In genomic region chr19:10416380-10417257, GRCh38 we compare ENCODE assay signal across 8 cellular contexts. TPM values are rescaled to one million over a fixed set of nuclear protein-coding genes. Genes with fewer than 3 reads are reported as not detected.
DNase-seq lines count a peak whose midpoint lies in the region; ATAC-seq, FAIRE-seq and TF ChIP-seq lines count a peak whose summit lies in the region.

No MANE protein-coding gene starts in this region.

- DNase-seq in DMS53 (lab: John Stamatoyannopoulos, UW) (peak; percentile 97), LHCN-M2 (ENCODE audit: low read depth) (peak; percentile 78), SHP77 treated with DMSO at 0.1 percent for 48 hours (lab: John Stamatoyannopoulos, UW) (peak; percentile 50), activated gamma-delta T cell treated with Interleukin-2 at 50 U/mL for 16 hours (peak; percentile 90), frontal cortex (ENCODE audit: low spot score in 2 of 2) (peak; percentile 78 to 96), occipital lobe (lab: John Stamatoyannopoulos, UW) (peak; percentile 65), suprapubic skin (ENCODE audit: low spot score in 2 of 2) (peak; percentile 94)

- H3K4me3 ChIP-seq in suprapubic skin = peak overlapping the region; percentile 46

- H3K4me1 ChIP-seq in suprapubic skin = peaks cover 57% of the 10 kb centered on the region

- no peak for TF ChIP-seq POLR2A in suprapubic skin (IDR thresholded peaks at IDR 0.05)

- peak overlapping the region; percentile 28 for H3K27ac ChIP-seq in suprapubic skin

- H3K9me3 ChIP-seq in suprapubic skin = no peaks in the 10 kb centered on the region

- H3K36me3 ChIP-seq in suprapubic skin = no peaks in the 10 kb centered on the region

- FAIRE-seq in frontal cortex (lab: Jason Lieb, UNC) = no peak

- peak; percentile 53 for ATAC-seq in GM21528 (IDR thresholded peaks at IDR 0.05; ENCODE audit: low FRiP score, unreplicated experiment)

- TF ChIP-seq EP300 in suprapubic skin (IDR thresholded peaks at IDR 0.05) = no peak

- peaks cover 47% of the 10 kb centered on the region for H3K27me3 ChIP-seq in suprapubic skin

- peak; percentile 75 to 88 for TF ChIP-seq CTCF in suprapubic skin (IDR thresholded peaks at IDR 0.05)

- WGBS in suprapubic skin = 3% methylated on average over 35 of the region's 67 CpGs

RNA-seq across cellular contexts. Expression of gene PDE4A, which starts 3.7 kb away (rescaled TPM):
- total RNA-seq in LHCN-M2 (2014; rRNA removed) = 1.9 and 2.0 TPM in 2 replicates
- 5.8 TPM for polyA plus RNA-seq in LHCN-M2 (2012)
- 3.3 TPM for total RNA-seq in frontal cortex
- total RNA-seq in occipital lobe = 5.6 TPM
- total RNA-seq in suprapubic skin = 1 to 10 TPM; 3.7 to 7.9 (median 5.6) TPM

RNA-seq across cellular contexts. Expression of gene CDC37, which starts 13.3 kb away (rescaled TPM):
- 311 and 327 TPM in 2 replicates for total RNA-seq in LHCN-M2 (2014; rRNA removed)
- polyA plus RNA-seq in LHCN-M2 (2012) = 285 TPM
- 44.0 TPM for total RNA-seq in frontal cortex
- 43.7 TPM for total RNA-seq in occipital lobe
- total RNA-seq in suprapubic skin = 100 to 1,000 TPM in 3 of 4 donors, 10 to 100 TPM in 1; 91.7 to 178 (median 109) TPM

RNA-seq across cellular contexts. Expression of gene TYK2, which starts 36.2 kb away (rescaled TPM):
- total RNA-seq in LHCN-M2 (2014; rRNA removed) (78.5 and 97.8 TPM in 2 replicates), frontal cortex (29.8 TPM), occipital lobe (26.5 TPM), suprapubic skin (100 to 1,000 TPM in 2 of 4 donors, 10 to 100 TPM in 2; 80.4 to 200 (median 124) TPM)
- 76.1 TPM for polyA plus RNA-seq in LHCN-M2 (2012)

Comparison
In these comparisons a context has a peak if more than half of its experiments do, and no peak if none do; other contexts are left out.
1. Peak in every context shown above with its lines: DNase-seq, ATAC-seq, H3K4me3 ChIP-seq and H3K27ac ChIP-seq.